Comparison of ENCODE assay signal across 10 cellular contexts in the genomic region with DNA sequence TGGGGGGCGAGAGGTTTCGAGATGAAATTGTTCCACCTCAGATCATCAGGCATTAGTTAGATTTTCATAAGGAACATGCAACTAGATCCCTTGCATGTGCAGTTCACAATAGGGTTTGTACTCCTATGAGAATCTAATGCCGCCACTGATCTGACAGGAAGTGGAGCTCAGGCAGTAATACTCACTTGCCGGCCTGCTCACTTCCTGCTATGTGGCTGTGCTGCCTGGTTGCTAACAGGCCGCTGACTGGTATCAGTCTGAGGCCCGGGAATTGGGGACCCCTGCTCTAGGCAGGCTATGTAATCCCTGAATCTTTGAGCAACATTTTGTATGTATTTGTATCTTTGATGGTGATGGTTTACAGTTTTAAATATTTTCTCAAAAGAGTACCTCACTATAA. TPM values are rescaled to one million over a fixed set of nuclear protein-coding genes. Genes with fewer than 3 reads are reported as not detected.
DNase-seq lines count a peak whose midpoint lies in the region; ATAC-seq, FAIRE-seq and TF ChIP-seq lines count a peak whose summit lies in the region.
"Had no signal": no experiment of that assay in that cellular context is flagged by ENCODE, and none has a peak within 500 bp of the region (broad histone marks: within the 10 kb centered on the region; RNA-seq: fewer than 3 reads in every experiment).

No MANE protein-coding gene starts in this region.

- H3F3A ChIP-seq in neural progenitor cell (ENCODE audit: low read depth): no peaks in the 10 kb centered on the region

- no peaks in the 10 kb centered on the region for H3K4me1 Mint-ChIP-seq in neural progenitor cell

- TF ChIP-seq CTCF in neural progenitor cell (IDR thresholded peaks at IDR 0.05): no peak

- H3K4me2 ChIP-seq in neural progenitor cell: no peak overlapping the region

- H3K9me3 ChIP-seq in neural progenitor cell (ENCODE audit: low read depth): no peaks in the 10 kb centered on the region

- H3K79me2 ChIP-seq in neural progenitor cell (ENCODE audit: low read depth): no peaks in the 10 kb centered on the region

- H3K27me3 Mint-ChIP-seq in neural progenitor cell (ENCODE audit: insufficient read depth, low read depth): no peaks in the 10 kb centered on the region

- H3K27ac Mint-ChIP-seq in neural progenitor cell: no peak overlapping the region

- no peak overlapping the region for H3K27ac ChIP-seq in neural progenitor cell

- H4K20me1 ChIP-seq in neural progenitor cell (ENCODE audit: low read depth): no peaks in the 10 kb centered on the region

- no peak overlapping the region for H2AFZ ChIP-seq in neural progenitor cell (replicated peaks)

- no peak overlapping the region for H3K4me3 ChIP-seq in neural progenitor cell

- H3K36me3 Mint-ChIP-seq in neural progenitor cell: peaks cover 20% of the 10 kb centered on the region

- DNase-seq in GM19239 (ENCODE audit: insufficient read length, low spot score) (no peak), neural progenitor cell (ENCODE audit: low spot score) (no peak)
- DNase-seq in activated CD4-positive, alpha-beta T cell treated with anti-CD3 and anti-CD28 coated beads for 48 hours: peak; percentile 50
- peak; percentile 58 for DNase-seq in central memory CD4-positive, alpha-beta T cell
- peak; percentile 21 to 30 for DNase-seq in stimulated activated CD4-positive, alpha-beta T cell treated with anti-CD3 and anti-CD28 coated beads, Interleukin-1b, Interleukin-23, amount 100 ng/mL, for 4 hours (ENCODE audit: low read depth in 2 of 2)
- DNase-seq: DMS79 treated with DMSO at 0.1 percent for 48 hours had no signal

- no peaks in the 10 kb centered on the region for H3K9me3 Mint-ChIP-seq in neural progenitor cell

- H3K9ac ChIP-seq in neural progenitor cell: no peak overlapping the region

- no peaks in the 10 kb centered on the region for H3K4me1 ChIP-seq in neural progenitor cell

- ATAC-seq in GM19328 (IDR thresholded peaks at IDR 0.05; ENCODE audit: unreplicated experiment): no peak
- no peak for ATAC-seq in HG03378 (IDR thresholded peaks at IDR 0.05; ENCODE audit: unreplicated experiment)
- ATAC-seq in HG03442 (IDR thresholded peaks at IDR 0.05; ENCODE audit: unreplicated experiment): no peak

- peak; percentile 53 for FAIRE-seq in GM19239 (lab: Jason Lieb, UNC)

- H3K27me3 ChIP-seq in neural progenitor cell: no peaks in the 10 kb centered on the region

- peaks cover 19% of the 10 kb centered on the region for H3K36me3 ChIP-seq in neural progenitor cell

- no peak overlapping the region for H3K4me3 Mint-ChIP-seq in neural progenitor cell

RNA-seq across cellular contexts. Expression of a gene that starts 32.5 kb away (rescaled TPM):
- 4.3 and 13.0 TPM in 2 replicates for total RNA-seq in neural progenitor cell (ENCODE audit: low replicate concordance)

RNA-seq across cellular contexts. Expression of a gene that starts 57.5 kb away (rescaled TPM):
- total RNA-seq in neural progenitor cell (ENCODE audit: low replicate concordance): 1.2 and 3.9 TPM in 2 replicates
- total RNA-seq: fibroblast of villous mesenchyme had no signal

Comparison
In these comparisons a context has a peak if more than half of its experiments do, and no peak if none do; other contexts are left out.
1. DNase-seq: peak in activated CD4-positive, alpha-beta T cell treated with anti-CD3 and anti-CD28 coated beads for 48 hours (single experiment), central memory CD4-positive, alpha-beta T cell (single experiment) and stimulated activated CD4-positive, alpha-beta T cell treated with anti-CD3 and anti-CD28 coated beads, Interleukin-1b, Interleukin-23, amount 100 ng/mL, for 4 hours (2 of 2); none in GM19239 (single experiment) and neural progenitor cell (single experiment).